15 cellular contexts compared by ENCODE assay signal in genomic region chr9:137772281-137772873, GRCh38.
DNase-seq lines count a peak whose midpoint lies in the region; ATAC-seq and TF ChIP-seq lines count a peak whose summit lies in the region.
"Had no signal": no experiment of that assay in that cellular context is flagged by ENCODE, and none has a peak within 500 bp of the region (broad histone marks: within the 10 kb centered on the region; RNA-seq: fewer than 3 reads in every experiment).

No MANE protein-coding gene starts in this region.

- H3K27me3 ChIP-seq in spleen (replicated peaks in 1 of 7) = no peaks in the 10 kb centered on the region

- H3K27ac ChIP-seq in OCI-LY7 (ENCODE audit: low read depth, low read length, poor library complexity, severe bottlenecking) = no peak overlapping the region
- H3K27ac ChIP-seq in spleen = no peak overlapping the region
- H3K27ac ChIP-seq: KMS-11 had no signal

- peaks cover 2% of the 10 kb centered on the region for H3K9me3 Mint-ChIP-seq in activated CD8-positive, alpha-beta T cell treated with anti-CD3 and anti-CD28 coated beads for 36 hours
- H3K9me3 Mint-ChIP-seq in activated CD8-positive, alpha-beta T cell treated with anti-CD3 and anti-CD28 coated beads, Interleukin-2, amount 10 ng/mL, durations not matched to agents 7 days and 5 days (ENCODE audit: insufficient read depth) = peaks cover 4% of the 10 kb centered on the region
- H3K9me3 Mint-ChIP-seq: HFFc6 had no signal

- WGBS in spleen, 5 donors = 85 to 94% (median 92%) methylated on average over 12 of the region's 12 CpGs

- POLR2A ChIA-PET in activated CD8-positive, alpha-beta T cell treated with anti-CD3 and anti-CD28 coated beads for 36 hours (lab: Charles Lee) = no interaction called here
- POLR2A ChIA-PET in activated CD8-positive, alpha-beta T cell treated with anti-CD3 and anti-CD28 coated beads, Interleukin-2, amount 10 ng/mL, durations not matched to agents 7 days and 5 days (lab: Charles Lee) = no interaction called here
- POLR2A ChIA-PET in OCI-LY7 (lab: Charles Lee) = no interaction called here

- TF ChIP-seq CTCF in activated CD8-positive, alpha-beta T cell treated with anti-CD3 and anti-CD28 coated beads for 36 hours (IDR thresholded peaks at IDR 0.05) = no peak
- TF ChIP-seq CTCF in OCI-LY7 (conservative IDR thresholded peaks at IDR 0.05; ENCODE audit: low read length) (peak; percentile 61), fibroblast of pulmonary artery (IDR thresholded peaks at IDR 0.05; ENCODE audit: low read length, missing control alignments) (peak; percentile 19), spleen (IDR thresholded peaks at IDR 0.05 in 8 of 11, conservative IDR thresholded peaks at IDR 0.05 in 3 of 11) (peak in 5 of 11 experiments; percentile 8 to 17 (median 14))

- no peaks in the 10 kb centered on the region for H3K79me2 ChIP-seq in OCI-LY7 (ENCODE audit: insufficient read depth, low read depth, low read length)

- no peaks in the 10 kb centered on the region for H3K4me1 ChIP-seq in OCI-LY7 (ENCODE audit: insufficient read depth, low read length, poor library complexity, severe bottlenecking)
- peaks cover 0 to 11% (median 0%) of the 10 kb centered on the region in 6 donors for H3K4me1 ChIP-seq in spleen

- H3K4me3 ChIP-seq in OCI-LY7 (ENCODE audit: low read depth, low read length, poor library complexity, severe bottlenecking) = no peak overlapping the region
- no peak overlapping the region for H3K4me3 ChIP-seq in fibroblast of pulmonary artery (replicated peaks; ENCODE audit: low read depth, low read length)
- H3K4me3 ChIP-seq in spleen = no peak overlapping the region

- H3K36me3 Mint-ChIP-seq in activated CD8-positive, alpha-beta T cell treated with anti-CD3 and anti-CD28 coated beads for 36 hours (ENCODE audit: low read depth) = peaks cover 29% of the 10 kb centered on the region
- peaks cover 45% of the 10 kb centered on the region for H3K36me3 Mint-ChIP-seq in activated CD8-positive, alpha-beta T cell treated with anti-CD3 and anti-CD28 coated beads, Interleukin-2, amount 10 ng/mL, durations not matched to agents 7 days and 5 days (ENCODE audit: low read depth)

- H3K9me3 ChIP-seq in OCI-LY7 (ENCODE audit: low read length) = no peaks in the 10 kb centered on the region
- peaks cover 0 to 9% (median 0%) of the 10 kb centered on the region in 8 donors for H3K9me3 ChIP-seq in spleen

- H3K4me3 Mint-ChIP-seq in activated CD8-positive, alpha-beta T cell treated with anti-CD3 and anti-CD28 coated beads for 36 hours = no peak overlapping the region
- no peak overlapping the region for H3K4me3 Mint-ChIP-seq in activated CD8-positive, alpha-beta T cell treated with anti-CD3 and anti-CD28 coated beads, Interleukin-2, amount 10 ng/mL, durations not matched to agents 7 days and 5 days
- H3K4me3 Mint-ChIP-seq: HFFc6 had no signal

- no peaks in the 10 kb centered on the region for H4K20me1 ChIP-seq in OCI-LY7 (ENCODE audit: insufficient read depth, low read length)

- H3K36me3 ChIP-seq in OCI-LY7 (ENCODE audit: insufficient read depth, low read length) (peaks cover 93% of the 10 kb centered on the region), spleen (peaks cover 0 to 97% (median 55%) of the 10 kb centered on the region in 6 donors)

- H3K4me2 ChIP-seq in OCI-LY7 (ENCODE audit: low read length) = no peak overlapping the region
- H3K4me2 ChIP-seq: KMS-11 had no signal

- BruUV-seq in OCI-LY7 (replicated peaks; lab: Mats Ljungman, UMichigan) = no TSS peak

- CTCF ChIA-PET in activated CD8-positive, alpha-beta T cell treated with anti-CD3 and anti-CD28 coated beads for 36 hours (lab: Charles Lee) = interaction anchor here (1.2 kb wide), 1 partner anchor 100 kb away, joined by 5 read pairs; no protein-coding TSS in a partner anchor
- CTCF ChIA-PET in activated CD8-positive, alpha-beta T cell treated with anti-CD3 and anti-CD28 coated beads, Interleukin-2, amount 10 ng/mL, durations not matched to agents 7 days and 5 days (lab: Charles Lee) = interaction anchor here (0.6 to 1.0 kb wide), 2 partner anchors 99 to 103 kb away, joined by 3 to 4 read pairs; no protein-coding TSS in a partner anchor
- CTCF ChIA-PET in OCI-LY7 (lab: Charles Lee; ENCODE audit: unreplicated experiment) = no interaction called here

- intact Hi-C loops in activated CD8-positive, alpha-beta T cell treated with anti-CD3 and anti-CD28 coated beads for 36 hours (cut with micrococcal nuclease) = no loop called here
- intact Hi-C loops in OCI-LY7 (cut with micrococcal nuclease; ENCODE audit: unreplicated experiment) (loop anchor here (10.0 kb wide), 1 partner anchor 98 kb away; no protein-coding TSS in a partner anchor), spleen (cut with DNase I; ENCODE audit: low total_unique reads) (loop anchor here (10.0 kb wide), 1 partner anchor 98 kb away; no protein-coding TSS in a partner anchor)

- no peaks in the 10 kb centered on the region for H3K9me2 ChIP-seq in OCI-LY7 (ENCODE audit: insufficient read depth, low read length)

- no peak overlapping the region for H2AFZ ChIP-seq in OCI-LY7 (ENCODE audit: low read length)

- no peak overlapping the region for H3K27ac Mint-ChIP-seq in activated CD8-positive, alpha-beta T cell treated with anti-CD3 and anti-CD28 coated beads for 36 hours
- H3K27ac Mint-ChIP-seq in activated CD8-positive, alpha-beta T cell treated with anti-CD3 and anti-CD28 coated beads, Interleukin-2, amount 10 ng/mL, durations not matched to agents 7 days and 5 days = no peak overlapping the region
- H3K27ac Mint-ChIP-seq: HFFc6 had no signal

- ATAC-seq in activated CD8-positive, alpha-beta T cell treated with anti-CD3 and anti-CD28 coated beads for 36 hours = no peak
- no peak for ATAC-seq in activated CD8-positive, alpha-beta T cell treated with anti-CD3 and anti-CD28 coated beads, Interleukin-2, amount 10 ng/mL, durations not matched to agents 7 days and 5 days
- no peak for ATAC-seq in HG03045 (IDR thresholded peaks at IDR 0.05; ENCODE audit: unreplicated experiment)
- ATAC-seq: left colon had no signal

- TF ChIP-seq POLR2A in spleen (IDR thresholded peaks at IDR 0.05) = no peak

- DNase-seq in activated CD8-positive, alpha-beta T cell treated with anti-CD3 and anti-CD28 coated beads for 36 hours = peak; percentile 36
- no peak for DNase-seq in activated CD8-positive, alpha-beta T cell treated with anti-CD3 and anti-CD28 coated beads, Interleukin-2, amount 10 ng/mL, durations not matched to agents 7 days and 5 days
- DNase-seq in OCI-LY7 (ENCODE audit: low spot score) (peak; percentile 41), fibroblast of pulmonary artery (ENCODE audit: low read depth) (peak; percentile 15), spleen (peak; percentile 42), COLO668 (lab: John Stamatoyannopoulos, UW; ENCODE audit: unreplicated experiment) (no peak), NCI-H2227 (lab: John Stamatoyannopoulos, UW; ENCODE audit: unreplicated experiment) (no peak)
- DNase-seq: activated gamma-delta T cell; HFFc6; left colon; NCI-H446; SHP77 treated with DMSO at 0.1 percent for 48 hours; stimulated activated CD4-positive, alpha-beta T cell treated with anti-CD3 and anti-CD28 coated beads, Interleukin-4, amount 100 ng/mL, for 24 hours had no signal

- H3K4me1 Mint-ChIP-seq in activated CD8-positive, alpha-beta T cell treated with anti-CD3 and anti-CD28 coated beads for 36 hours (ENCODE audit: low read depth) = no peaks in the 10 kb centered on the region
- no peaks in the 10 kb centered on the region for H3K4me1 Mint-ChIP-seq in activated CD8-positive, alpha-beta T cell treated with anti-CD3 and anti-CD28 coated beads, Interleukin-2, amount 10 ng/mL, durations not matched to agents 7 days and 5 days (ENCODE audit: low read depth)

- H3K27me3 Mint-ChIP-seq in activated CD8-positive, alpha-beta T cell treated with anti-CD3 and anti-CD28 coated beads for 36 hours = no peaks in the 10 kb centered on the region
- H3K27me3 Mint-ChIP-seq in activated CD8-positive, alpha-beta T cell treated with anti-CD3 and anti-CD28 coated beads, Interleukin-2, amount 10 ng/mL, durations not matched to agents 7 days and 5 days (ENCODE audit: low read depth) = no peaks in the 10 kb centered on the region

Comparison
In these comparisons a context has a peak if more than half of its experiments do, and no peak if none do; other contexts are left out.
1. DNase-seq: peak in activated CD8-positive, alpha-beta T cell treated with anti-CD3 and anti-CD28 coated beads for 36 hours (single experiment), OCI-LY7 (single experiment), fibroblast of pulmonary artery (single experiment) and spleen (single experiment); none in activated CD8-positive, alpha-beta T cell treated with anti-CD3 and anti-CD28 coated beads, Interleukin-2, amount 10 ng/mL, durations not matched to agents 7 days and 5 days (single experiment), COLO668 (single experiment) and NCI-H2227 (single experiment).